16 cellular contexts compared by ENCODE assay signal in the genomic region with DNA sequence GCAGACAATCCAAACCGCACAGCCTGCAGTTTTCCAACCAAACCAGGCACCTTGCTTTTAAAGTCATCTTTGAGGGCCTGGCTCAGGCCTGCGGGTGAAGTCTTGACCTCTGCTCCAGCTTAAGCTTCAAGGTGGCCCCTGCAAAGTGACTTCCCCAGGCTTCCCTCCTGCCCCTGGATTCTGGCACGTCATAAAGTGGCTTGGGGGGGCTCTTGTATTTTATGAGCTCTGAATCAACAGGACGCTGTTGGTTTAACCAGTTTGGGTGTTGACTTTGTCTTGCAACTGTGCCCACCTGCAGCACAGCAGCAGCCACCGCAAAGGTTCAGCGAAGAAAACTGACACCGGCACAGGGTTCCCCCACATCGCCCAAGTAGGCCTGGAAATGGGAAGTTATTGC.
DNase-seq lines count a peak whose midpoint lies in the region; ATAC-seq and TF ChIP-seq lines count a peak whose summit lies in the region.
"Had no signal": no experiment of that assay in that cellular context is flagged by ENCODE, and none has a peak within 500 bp of the region (broad histone marks: within the 10 kb centered on the region; RNA-seq: fewer than 3 reads in every experiment).

No MANE protein-coding gene starts in this region.

- H3F3A ChIP-seq in DOHH2 (ENCODE audit: control insufficient read depth, insufficient read depth): peaks cover 12% of the 10 kb centered on the region

- POLR2A ChIA-PET in WTC11 (lab: Charles Lee): no interaction called here

- no peaks in the 10 kb centered on the region for H4K20me1 ChIP-seq in DOHH2 (ENCODE audit: control insufficient read depth, insufficient read depth, low read depth, low read length)

- H3K4me3 Mint-ChIP-seq in WTC11: no peak overlapping the region
- no peak overlapping the region for H3K4me3 Mint-ChIP-seq in glutamatergic neuron (ENCODE audit: unreplicated experiment)

- peak overlapping the region; percentile 99 for H3K27ac ChIP-seq in DOHH2 (ENCODE audit: low read depth, low read length)
- H3K27ac ChIP-seq in HL-60 (replicated peaks): peak overlapping the region; percentile 93
- H3K27ac ChIP-seq in dorsolateral prefrontal cortex: no peak overlapping the region
- H3K27ac ChIP-seq: heart left ventricle, uterus had no signal

- no peaks in the 10 kb centered on the region for H3K27me3 ChIP-seq in DOHH2 (ENCODE audit: control insufficient read depth, low read length)
- no peaks in the 10 kb centered on the region for H3K27me3 ChIP-seq in HL-60 (ENCODE audit: insufficient read depth, poor library complexity, severe bottlenecking)
- H3K27me3 ChIP-seq in dorsolateral prefrontal cortex: no peaks in the 10 kb centered on the region
- H3K27me3 ChIP-seq: heart left ventricle, uterus had no signal

- no peaks in the 10 kb centered on the region for H3K9me3 ChIP-seq in DOHH2 (ENCODE audit: control insufficient read depth, insufficient read depth, low read length)
- H3K9me3 ChIP-seq: heart left ventricle, uterus had no signal

- H3K9me3 Mint-ChIP-seq in WTC11 (peaks cover 3% of the 10 kb centered on the region; the same call in 1 of the 2 replicates), glutamatergic neuron (ENCODE audit: unreplicated experiment) (no peaks in the 10 kb centered on the region)

- H3K36me3 Mint-ChIP-seq in WTC11: no peaks in the 10 kb centered on the region; the same call in 1 of the 2 replicates
- H3K36me3 Mint-ChIP-seq in glutamatergic neuron (ENCODE audit: unreplicated experiment): no peaks in the 10 kb centered on the region

- CTCF ChIA-PET in WTC11 (lab: Charles Lee): interaction anchor here (1.2 to 1.5 kb wide), 2 partner anchors 10 to 75 kb away, joined by 3 to 4 read pairs; no protein-coding TSS in a partner anchor

- peak overlapping the region; percentile 60 for H3K4me3 ChIP-seq in DOHH2 (ENCODE audit: low read length)
- H3K4me3 ChIP-seq in HL-60 (replicated peaks; ENCODE audit: insufficient read depth, low read length): no peak overlapping the region
- H3K4me3 ChIP-seq in dorsolateral prefrontal cortex: no peak overlapping the region
- H3K4me3 ChIP-seq: heart left ventricle, smooth muscle cell, uterus had no signal

- TF ChIP-seq CTCF in DOHH2 (IDR thresholded peaks at IDR 0.05; ENCODE audit: low read depth, low read length, poor library complexity, severe bottlenecking) (no peak), HL-60 (IDR thresholded peaks at IDR 0.05; ENCODE audit: insufficient read depth, low read length) (no peak), WTC11 (IDR thresholded peaks at IDR 0.05) (no peak), dorsolateral prefrontal cortex (IDR thresholded peaks at IDR 0.05 in 54 of 56, conservative IDR thresholded peaks at IDR 0.05 in 2 of 56; ENCODE audit: low read depth in 1 of 56, partially characterized antibody in 56 of 56) (no peak), glutamatergic neuron (IDR thresholded peaks at IDR 0.05; ENCODE audit: partially characterized antibody, unreplicated experiment) (no peak)

- peaks cover 9% of the 10 kb centered on the region for H3K79me2 ChIP-seq in DOHH2 (ENCODE audit: control insufficient read depth, low read length)

- H3K4me1 Mint-ChIP-seq in WTC11: peaks cover 7% of the 10 kb centered on the region
- H3K4me1 Mint-ChIP-seq in glutamatergic neuron (ENCODE audit: low read depth, unreplicated experiment): peaks cover 1% of the 10 kb centered on the region

- DNase-seq in HL-60 (ENCODE audit: low read depth in 1 of 2, low spot score in 1 of 2): peak in 1 of 2 experiments; percentile 76
- DNase-seq in WTC11 (ENCODE audit: low spot score): no peak
- no peak for DNase-seq in activated CD4-positive, CD25-positive, alpha-beta regulatory T cell (lab: John Stamatoyannopoulos, UW)
- DNase-seq in dorsolateral prefrontal cortex: no peak
- DNase-seq in glutamatergic neuron: no peak
- DNase-seq in NCI-H1105 treated with DMSO at 0.1 percent for 48 hours (lab: John Stamatoyannopoulos, UW): no peak
- DNase-seq: amniotic stem cell, EL, heart left ventricle, left ventricle myocardium superior, NCI-H748 treated with DMSO at 0.1 percent for 48 hours, T-helper 9 cell, uterus had no signal

- H3K27ac Mint-ChIP-seq in WTC11 (peak overlapping the region; percentile 86; the same call in 1 of the 2 replicates), glutamatergic neuron (ENCODE audit: unreplicated experiment) (no peak overlapping the region)

- peak overlapping the region; percentile 85 for H3K4me2 ChIP-seq in DOHH2 (ENCODE audit: low read length)
- H3K4me2 ChIP-seq: smooth muscle cell had no signal

- intact Hi-C loops in dorsolateral prefrontal cortex (cut with DNase I): no loop called here

- H3K9me2 ChIP-seq in DOHH2 (replicated peaks; ENCODE audit: control insufficient read depth, low read length): no peaks in the 10 kb centered on the region

- peaks cover 60% of the 10 kb centered on the region for H3K36me3 ChIP-seq in DOHH2 (ENCODE audit: control insufficient read depth, low read length)
- H3K36me3 ChIP-seq: uterus had no signal

- ATAC-seq in GM21526 (IDR thresholded peaks at IDR 0.05; ENCODE audit: low FRiP score, unreplicated experiment) (peak; percentile 27), WTC11 (no peak)
- ATAC-seq: heart left ventricle, left ventricle myocardium superior had no signal

- peaks cover 76% of the 10 kb centered on the region for H3K4me1 ChIP-seq in DOHH2 (ENCODE audit: control insufficient read depth, low read length)

- H3K27me3 Mint-ChIP-seq in WTC11 (ENCODE audit: low read depth) (no peaks in the 10 kb centered on the region; the same call in 1 of the 2 replicates), glutamatergic neuron (ENCODE audit: unreplicated experiment) (peaks cover 3% of the 10 kb centered on the region)

TF ChIP-seq in WTC11, 78 proteins besides CTCF, POLR2A, EP300 and RAD21 (continues in another document):
- TF ChIP-seq ELF4 (CRISPR knock-in tag; IDR thresholded peaks at IDR 0.05; ENCODE audit: low read depth) (no peak), JAZF1 (CRISPR knock-in tag; IDR thresholded peaks at IDR 0.05) (no peak), ZNF423 (CRISPR knock-in tag; IDR thresholded peaks at IDR 0.05) (no peak), ZNF671 (CRISPR knock-in tag; IDR thresholded peaks at IDR 0.05) (no peak), RELA (CRISPR knock-in tag; IDR thresholded peaks at IDR 0.05; ENCODE audit: borderline replicate concordance) (no peak), FOXK1 (CRISPR knock-in tag; IDR thresholded peaks at IDR 0.05) (no peak), NFE2L1 (CRISPR knock-in tag; IDR thresholded peaks at IDR 0.05) (no peak), KAT7 (CRISPR knock-in tag; IDR thresholded peaks at IDR 0.05; ENCODE audit: borderline replicate concordance) (no peak), GABPB1 (CRISPR knock-in tag; IDR thresholded peaks at IDR 0.05) (no peak), ATF1 (CRISPR knock-in tag; IDR thresholded peaks at IDR 0.05) (no peak)
- TF ChIP-seq, protein P1, sequence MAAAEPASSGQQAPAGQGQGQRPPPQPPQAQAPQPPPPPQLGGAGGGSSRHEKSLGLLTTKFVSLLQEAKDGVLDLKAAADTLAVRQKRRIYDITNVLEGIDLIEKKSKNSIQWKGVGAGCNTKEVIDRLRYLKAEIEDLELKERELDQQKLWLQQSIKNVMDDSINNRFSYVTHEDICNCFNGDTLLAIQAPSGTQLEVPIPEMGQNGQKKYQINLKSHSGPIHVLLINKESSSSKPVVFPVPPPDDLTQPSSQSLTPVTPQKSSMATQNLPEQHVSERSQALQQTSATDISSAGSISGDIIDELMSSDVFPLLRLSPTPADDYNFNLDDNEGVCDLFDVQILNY (CRISPR knock-in tag; IDR thresholded peaks at IDR 0.05): no peak
- TF ChIP-seq, protein P2, sequence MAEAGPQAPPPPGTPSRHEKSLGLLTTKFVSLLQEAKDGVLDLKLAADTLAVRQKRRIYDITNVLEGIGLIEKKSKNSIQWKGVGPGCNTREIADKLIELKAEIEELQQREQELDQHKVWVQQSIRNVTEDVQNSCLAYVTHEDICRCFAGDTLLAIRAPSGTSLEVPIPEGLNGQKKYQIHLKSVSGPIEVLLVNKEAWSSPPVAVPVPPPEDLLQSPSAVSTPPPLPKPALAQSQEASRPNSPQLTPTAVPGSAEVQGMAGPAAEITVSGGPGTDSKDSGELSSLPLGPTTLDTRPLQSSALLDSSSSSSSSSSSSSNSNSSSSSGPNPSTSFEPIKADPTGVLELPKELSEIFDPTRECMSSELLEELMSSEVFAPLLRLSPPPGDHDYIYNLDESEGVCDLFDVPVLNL (CRISPR knock-in tag; IDR thresholded peaks at IDR 0.05; ENCODE audit: borderline replicate concordance, low read depth): no peak
- TF ChIP-seq, protein P3, sequence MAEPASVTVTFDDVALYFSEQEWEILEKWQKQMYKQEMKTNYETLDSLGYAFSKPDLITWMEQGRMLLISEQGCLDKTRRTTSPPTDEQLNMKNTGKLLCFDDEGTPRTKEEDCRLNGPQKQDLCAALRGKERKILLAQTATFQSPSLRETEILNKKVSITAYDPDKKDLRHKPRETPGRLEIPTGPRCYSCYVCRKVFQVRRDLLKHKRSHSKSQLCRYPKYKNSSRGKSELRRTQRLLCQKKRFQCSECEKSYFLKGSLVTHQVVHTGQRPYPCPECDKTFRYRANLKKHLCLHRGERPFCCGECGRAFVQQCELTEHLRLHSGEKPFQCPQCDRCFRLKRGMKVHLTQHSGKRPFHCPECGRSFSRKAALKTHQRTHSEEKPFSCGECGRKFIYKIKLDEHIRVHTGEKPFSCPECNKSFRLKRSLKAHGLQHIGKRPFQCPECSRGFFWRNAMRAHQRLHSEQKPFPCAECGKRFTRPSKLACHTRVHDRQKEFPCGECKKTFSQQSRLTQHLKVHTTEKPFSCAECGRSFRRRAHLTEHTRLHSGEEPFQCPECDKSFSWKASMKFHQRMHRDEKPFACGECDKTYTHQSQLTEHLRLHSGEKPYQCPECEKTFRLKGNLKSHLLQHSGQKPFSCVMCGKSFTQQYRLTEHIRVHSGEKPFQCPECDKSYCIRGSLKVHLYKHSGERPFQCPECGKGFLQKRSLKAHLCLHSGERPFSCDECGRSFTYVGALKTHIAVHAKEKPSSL (CRISPR knock-in tag; conservative IDR thresholded peaks at IDR 0.05): no peak
- TF ChIP-seq, protein P4, sequence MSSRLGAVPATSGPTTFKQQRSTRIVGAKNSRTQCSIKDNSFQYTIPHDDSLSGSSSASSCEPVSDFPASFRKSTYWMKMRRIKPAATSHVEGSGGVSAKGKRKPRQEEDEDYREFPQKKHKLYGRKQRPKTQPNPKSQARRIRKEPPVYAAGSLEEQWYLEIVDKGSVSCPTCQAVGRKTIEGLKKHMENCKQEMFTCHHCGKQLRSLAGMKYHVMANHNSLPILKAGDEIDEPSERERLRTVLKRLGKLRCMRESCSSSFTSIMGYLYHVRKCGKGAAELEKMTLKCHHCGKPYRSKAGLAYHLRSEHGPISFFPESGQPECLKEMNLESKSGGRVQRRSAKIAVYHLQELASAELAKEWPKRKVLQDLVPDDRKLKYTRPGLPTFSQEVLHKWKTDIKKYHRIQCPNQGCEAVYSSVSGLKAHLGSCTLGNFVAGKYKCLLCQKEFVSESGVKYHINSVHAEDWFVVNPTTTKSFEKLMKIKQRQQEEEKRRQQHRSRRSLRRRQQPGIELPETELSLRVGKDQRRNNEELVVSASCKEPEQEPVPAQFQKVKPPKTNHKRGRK (CRISPR knock-in tag; IDR thresholded peaks at IDR 0.05; ENCODE audit: borderline replicate concordance): no peak

Comparison
In these comparisons a context has a peak if more than half of its experiments do, and no peak if none do; other contexts are left out.
1. H3K27ac ChIP-seq: peak in DOHH2 (single experiment) and HL-60 (single experiment); none in dorsolateral prefrontal cortex (0 of 59).